ENCODE assay signal across 12 cellular contexts in genomic region chr3:64049832-64050231, GRCh38.
"Had no signal": no experiment of that assay in that cellular context is flagged by ENCODE, and none has a peak within 500 bp of the region (broad histone marks: within the 10 kb centered on the region; RNA-seq: fewer than 3 reads in every experiment).

No MANE protein-coding gene starts in this region.

- H3K9me3 Mint-ChIP-seq: nephron progenitor cell had no signal

- H3K4me3 ChIP-seq: cardiac muscle cell, hepatocyte, left lung, tibial nerve, uterus had no signal

- H3K9me3 ChIP-seq: left lung, tibial nerve, uterus had no signal

- H3K27me3 ChIP-seq: cardiac muscle cell, hepatocyte, left lung, tibial nerve, uterus had no signal

- H3K79me2 ChIP-seq: hepatocyte had no signal

- H2AFZ ChIP-seq: hepatocyte had no signal

- H3K4me3 Mint-ChIP-seq: activated naive CD8-positive, alpha-beta T cell; nephron progenitor cell had no signal

- H3K36me3 Mint-ChIP-seq: activated naive CD8-positive, alpha-beta T cell had no signal

- DNase-seq: activated CD4-positive, alpha-beta T cell treated with anti-CD3 and anti-CD28 coated beads, Interleukin-2, amount 50 U/mL, for 4 hours; left lung; nephron progenitor cell; stimulated activated naive CD8-positive, alpha-beta T cell treated with anti-CD3 and anti-CD28 coated beads, Interleukin-15, Interleukin-2, amounts not matched to agents 100 U/mL and 50 U/mL, for 24 hours; substantia nigra; uterus; WERI-Rb-1 had no signal

- H3K27ac ChIP-seq: cardiac muscle cell, epithelial cell of prostate, hepatocyte, left lung, uterus, WERI-Rb-1 had no signal

- H3K4me2 ChIP-seq: hepatocyte had no signal

- H3K27ac Mint-ChIP-seq: activated naive CD8-positive, alpha-beta T cell; nephron progenitor cell had no signal

- H3K36me3 ChIP-seq: cardiac muscle cell, left lung, tibial nerve, uterus, WERI-Rb-1 had no signal

- H3K4me1 ChIP-seq: left lung, uterus had no signal
